ENCODE assay signal across 1 cellular context in the genomic region with DNA sequence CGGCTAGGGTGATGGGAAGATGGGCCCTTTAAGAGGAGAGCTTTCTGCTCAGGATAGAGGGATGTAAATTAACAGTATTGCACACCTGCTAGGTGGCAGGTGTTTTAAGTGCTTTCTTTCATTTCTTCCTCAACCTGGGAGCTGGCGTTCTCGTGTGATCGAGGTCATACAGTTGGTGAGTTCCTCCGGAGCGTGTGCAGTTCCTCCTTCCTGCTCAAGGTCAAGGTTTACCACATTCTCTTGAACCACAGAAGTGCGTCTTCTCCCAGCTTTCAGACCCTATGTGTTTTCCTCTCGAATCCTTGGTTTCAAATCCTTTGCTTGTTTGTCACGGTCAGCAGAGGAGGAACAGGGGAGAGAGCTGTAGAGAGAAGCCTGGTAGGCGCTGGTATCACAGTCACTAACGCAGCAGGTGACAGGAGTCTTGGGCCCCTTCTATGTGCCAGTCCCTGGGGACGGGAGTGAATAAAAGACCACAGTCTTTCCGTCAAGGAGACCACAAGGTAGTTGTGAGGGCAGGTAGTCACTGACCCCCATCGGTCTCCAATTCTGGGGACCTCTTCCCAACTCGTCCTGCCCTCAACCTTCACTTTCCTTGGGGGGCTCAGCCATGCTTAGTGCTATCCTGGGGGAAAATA.
A peak's percentile ranks its signal among the peaks of the same experiment; 100 is the strongest.
TF ChIP-seq lines count a peak whose summit lies in the region.

No MANE protein-coding gene starts in this region.

TF ChIP-seq in GM12878, 131 proteins besides CTCF, POLR2A, EP300 and RAD21:
- TF ChIP-seq SMARCA5 (IDR thresholded peaks at IDR 0.05) (no peak), RUNX3 (IDR thresholded peaks at IDR 0.05; ENCODE audit: low read length) (peak; percentile 53), BHLHE40 (IDR thresholded peaks at IDR 0.05; ENCODE audit: borderline replicate concordance in 1 of 2, low read depth in 2 of 2, low read length in 1 of 2) (peak in 1 of 2 experiments; percentile 59; a peak in 1 of 4 replicates), DPF2 (IDR thresholded peaks at IDR 0.05) (0 out of 2 replicates have a peak, but pooled peaks have one; percentile 26), IKZF1 (conservative IDR thresholded peaks at IDR 0.05) (peak; percentile 82), IKZF2 (IDR thresholded peaks at IDR 0.05) (peak in 1 of 2 experiments; percentile 42; a peak in 3 of 4 replicates), SPI1 (IDR thresholded peaks at IDR 0.05; ENCODE audit: borderline replicate concordance, insufficient read depth, low read depth, low read length) (peak; percentile 65; the same call in 1 of the 2 replicates), IRF4 (IDR thresholded peaks at IDR 0.05; ENCODE audit: low read depth, low read length) (no peak), NR2F1 (conservative IDR thresholded peaks at IDR 0.05) (peak; percentile 89), MEF2B (IDR thresholded peaks at IDR 0.05; ENCODE audit: partially characterized antibody, poor library complexity, severe bottlenecking) (peak; percentile 89)
- TF ChIP-seq, protein P1, sequence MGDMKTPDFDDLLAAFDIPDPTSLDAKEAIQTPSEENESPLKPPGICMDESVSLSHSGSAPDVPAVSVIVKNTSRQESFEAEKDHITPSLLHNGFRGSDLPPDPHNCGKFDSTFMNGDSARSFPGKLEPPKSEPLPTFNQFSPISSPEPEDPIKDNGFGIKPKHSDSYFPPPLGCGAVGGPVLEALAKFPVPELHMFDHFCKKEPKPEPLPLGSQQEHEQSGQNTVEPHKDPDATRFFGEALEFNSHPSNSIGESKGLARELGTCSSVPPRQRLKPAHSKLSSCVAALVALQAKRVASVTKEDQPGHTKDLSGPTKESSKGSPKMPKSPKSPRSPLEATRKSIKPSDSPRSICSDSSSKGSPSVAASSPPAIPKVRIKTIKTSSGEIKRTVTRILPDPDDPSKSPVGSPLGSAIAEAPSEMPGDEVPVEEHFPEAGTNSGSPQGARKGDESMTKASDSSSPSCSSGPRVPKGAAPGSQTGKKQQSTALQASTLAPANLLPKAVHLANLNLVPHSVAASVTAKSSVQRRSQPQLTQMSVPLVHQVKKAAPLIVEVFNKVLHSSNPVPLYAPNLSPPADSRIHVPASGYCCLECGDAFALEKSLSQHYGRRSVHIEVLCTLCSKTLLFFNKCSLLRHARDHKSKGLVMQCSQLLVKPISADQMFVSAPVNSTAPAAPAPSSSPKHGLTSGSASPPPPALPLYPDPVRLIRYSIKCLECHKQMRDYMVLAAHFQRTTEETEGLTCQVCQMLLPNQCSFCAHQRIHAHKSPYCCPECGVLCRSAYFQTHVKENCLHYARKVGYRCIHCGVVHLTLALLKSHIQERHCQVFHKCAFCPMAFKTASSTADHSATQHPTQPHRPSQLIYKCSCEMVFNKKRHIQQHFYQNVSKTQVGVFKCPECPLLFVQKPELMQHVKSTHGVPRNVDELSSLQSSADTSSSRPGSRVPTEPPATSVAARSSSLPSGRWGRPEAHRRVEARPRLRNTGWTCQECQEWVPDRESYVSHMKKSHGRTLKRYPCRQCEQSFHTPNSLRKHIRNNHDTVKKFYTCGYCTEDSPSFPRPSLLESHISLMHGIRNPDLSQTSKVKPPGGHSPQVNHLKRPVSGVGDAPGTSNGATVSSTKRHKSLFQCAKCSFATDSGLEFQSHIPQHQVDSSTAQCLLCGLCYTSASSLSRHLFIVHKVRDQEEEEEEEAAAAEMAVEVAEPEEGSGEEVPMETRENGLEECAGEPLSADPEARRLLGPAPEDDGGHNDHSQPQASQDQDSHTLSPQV (IDR thresholded peaks at IDR 0.05): 0 out of 2 replicates have a peak, but pooled peaks have one; percentile 28
- TF ChIP-seq, protein P2, sequence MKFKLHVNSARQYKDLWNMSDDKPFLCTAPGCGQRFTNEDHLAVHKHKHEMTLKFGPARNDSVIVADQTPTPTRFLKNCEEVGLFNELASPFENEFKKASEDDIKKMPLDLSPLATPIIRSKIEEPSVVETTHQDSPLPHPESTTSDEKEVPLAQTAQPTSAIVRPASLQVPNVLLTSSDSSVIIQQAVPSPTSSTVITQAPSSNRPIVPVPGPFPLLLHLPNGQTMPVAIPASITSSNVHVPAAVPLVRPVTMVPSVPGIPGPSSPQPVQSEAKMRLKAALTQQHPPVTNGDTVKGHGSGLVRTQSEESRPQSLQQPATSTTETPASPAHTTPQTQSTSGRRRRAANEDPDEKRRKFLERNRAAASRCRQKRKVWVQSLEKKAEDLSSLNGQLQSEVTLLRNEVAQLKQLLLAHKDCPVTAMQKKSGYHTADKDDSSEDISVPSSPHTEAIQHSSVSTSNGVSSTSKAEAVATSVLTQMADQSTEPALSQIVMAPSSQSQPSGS (IDR thresholded peaks at IDR 0.05; ENCODE audit: low read length): no peak
- TF ChIP-seq, protein P3, sequence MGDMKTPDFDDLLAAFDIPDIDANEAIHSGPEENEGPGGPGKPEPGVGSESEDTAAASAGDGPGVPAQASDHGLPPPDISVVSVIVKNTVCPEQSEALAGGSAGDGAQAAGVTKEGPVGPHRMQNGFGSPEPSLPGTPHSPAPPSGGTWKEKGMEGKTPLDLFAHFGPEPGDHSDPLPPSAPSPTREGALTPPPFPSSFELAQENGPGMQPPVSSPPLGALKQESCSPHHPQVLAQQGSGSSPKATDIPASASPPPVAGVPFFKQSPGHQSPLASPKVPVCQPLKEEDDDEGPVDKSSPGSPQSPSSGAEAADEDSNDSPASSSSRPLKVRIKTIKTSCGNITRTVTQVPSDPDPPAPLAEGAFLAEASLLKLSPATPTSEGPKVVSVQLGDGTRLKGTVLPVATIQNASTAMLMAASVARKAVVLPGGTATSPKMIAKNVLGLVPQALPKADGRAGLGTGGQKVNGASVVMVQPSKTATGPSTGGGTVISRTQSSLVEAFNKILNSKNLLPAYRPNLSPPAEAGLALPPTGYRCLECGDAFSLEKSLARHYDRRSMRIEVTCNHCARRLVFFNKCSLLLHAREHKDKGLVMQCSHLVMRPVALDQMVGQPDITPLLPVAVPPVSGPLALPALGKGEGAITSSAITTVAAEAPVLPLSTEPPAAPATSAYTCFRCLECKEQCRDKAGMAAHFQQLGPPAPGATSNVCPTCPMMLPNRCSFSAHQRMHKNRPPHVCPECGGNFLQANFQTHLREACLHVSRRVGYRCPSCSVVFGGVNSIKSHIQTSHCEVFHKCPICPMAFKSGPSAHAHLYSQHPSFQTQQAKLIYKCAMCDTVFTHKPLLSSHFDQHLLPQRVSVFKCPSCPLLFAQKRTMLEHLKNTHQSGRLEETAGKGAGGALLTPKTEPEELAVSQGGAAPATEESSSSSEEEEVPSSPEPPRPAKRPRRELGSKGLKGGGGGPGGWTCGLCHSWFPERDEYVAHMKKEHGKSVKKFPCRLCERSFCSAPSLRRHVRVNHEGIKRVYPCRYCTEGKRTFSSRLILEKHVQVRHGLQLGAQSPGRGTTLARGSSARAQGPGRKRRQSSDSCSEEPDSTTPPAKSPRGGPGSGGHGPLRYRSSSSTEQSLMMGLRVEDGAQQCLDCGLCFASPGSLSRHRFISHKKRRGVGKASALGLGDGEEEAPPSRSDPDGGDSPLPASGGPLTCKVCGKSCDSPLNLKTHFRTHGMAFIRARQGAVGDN (IDR thresholded peaks at IDR 0.05): peak; percentile 88
